ENCODE assay signal across 22 cellular contexts in genomic region chr1:185224132-185224531, GRCh38.
"Had no signal": no experiment of that assay in that cellular context is flagged by ENCODE, and none has a peak within 500 bp of the region (broad histone marks: within the 10 kb centered on the region; RNA-seq: fewer than 3 reads in every experiment).

No MANE protein-coding gene starts in this region.

- H3K36me3 ChIP-seq: ovary had no signal

- H3K27me3 ChIP-seq: ovary, right atrium auricular region, right lobe of liver, stomach, testis, thyroid gland, transverse colon, upper lobe of left lung had no signal

- H3K27me3 Mint-ChIP-seq: naive thymus-derived CD4-positive, alpha-beta T cell; natural killer cell treated with Interleukin-12 subunit alpha and Interleukin-12 subunit beta and Interleukin-15 and Interleukin-18, amount 100 ng/mL, for 72 hours; progenitor cell of endocrine pancreas; stimulated activated naive B cell treated with anti-CD40 and anti-IgM and Interleukin-4, amounts not matched to agents 10 μg/mL and 1 μg/mL and 100 μg/mL, for 72 hours had no signal

- H3K27ac Mint-ChIP-seq: naive thymus-derived CD4-positive, alpha-beta T cell; natural killer cell treated with Interleukin-12 subunit alpha and Interleukin-12 subunit beta and Interleukin-15 and Interleukin-18, amount 100 ng/mL, for 72 hours; progenitor cell of endocrine pancreas; stimulated activated naive B cell treated with anti-CD40 and anti-IgM and Interleukin-4, amounts not matched to agents 10 μg/mL and 1 μg/mL and 100 μg/mL, for 72 hours had no signal

- H3K4me3 Mint-ChIP-seq: naive thymus-derived CD4-positive, alpha-beta T cell; natural killer cell treated with Interleukin-12 subunit alpha and Interleukin-12 subunit beta and Interleukin-15 and Interleukin-18, amount 100 ng/mL, for 72 hours; stimulated activated naive B cell treated with anti-CD40 and anti-IgM and Interleukin-4, amounts not matched to agents 10 μg/mL and 1 μg/mL and 100 μg/mL, for 72 hours had no signal

- H3K9me3 Mint-ChIP-seq: natural killer cell treated with Interleukin-12 subunit alpha and Interleukin-12 subunit beta and Interleukin-15 and Interleukin-18, amount 100 ng/mL, for 72 hours had no signal

- DNase-seq: islet precursor cell; left ventricle myocardium inferior; midbrain; mucosa of descending colon; naive thymus-derived CD4-positive, alpha-beta T cell; ovary; right lobe of liver; stimulated activated CD4-positive, alpha-beta T cell treated with anti-CD3 and anti-CD28 coated beads, Interleukin-15, amount 100 ng/mL, for 24 hours; stimulated activated CD4-positive, alpha-beta T cell treated with anti-CD3 and anti-CD28 coated beads, Interleukin-2, amount 100 ng/mL, for 24 hours; stimulated activated CD4-positive, alpha-beta T cell treated with anti-CD3 and anti-CD28 coated beads, Interleukin-4, amount 100 ng/mL, for 1 hour; stimulated activated naive B cell treated with anti-CD40 and anti-IgM and Interleukin-4, amounts not matched to agents 10 μg/mL and 1 μg/mL and 100 μg/mL, for 72 hours; stimulated activated naive CD8-positive, alpha-beta T cell treated with anti-CD3 and anti-CD28 coated beads, Interleukin-15, Interleukin-2, amounts not matched to agents 100 U/mL and 50 U/mL, for 24 hours; stomach; testis; thyroid gland; transverse colon; upper lobe of left lung had no signal

- H3K4me1 ChIP-seq: right atrium auricular region, right lobe of liver, stomach, testis, thyroid gland, transverse colon, upper lobe of left lung had no signal

- H3K4me2 ChIP-seq: smooth muscle cell had no signal

- H3K27ac ChIP-seq: left ventricle myocardium inferior, ovary, right atrium auricular region, right lobe of liver, stomach, testis, thyroid gland, transverse colon, upper lobe of left lung had no signal

- H3K9me3 ChIP-seq: mucosa of descending colon, right lobe of liver, testis, thyroid gland had no signal

- H3K4me3 ChIP-seq: left ventricle myocardium inferior, lung, mucosa of descending colon, ovary, right atrium auricular region, right lobe of liver, smooth muscle cell, stomach, testis, thyroid gland, transverse colon, upper lobe of left lung had no signal

- ATAC-seq: mucosa of descending colon; naive thymus-derived CD4-positive, alpha-beta T cell; natural killer cell treated with Interleukin-12 subunit alpha and Interleukin-12 subunit beta and Interleukin-15 and Interleukin-18, amount 100 ng/mL, for 72 hours; right lobe of liver; stimulated activated naive B cell treated with anti-CD40 and anti-IgM and Interleukin-4, amounts not matched to agents 10 μg/mL and 1 μg/mL and 100 μg/mL, for 72 hours; stimulated activated naive CD8-positive, alpha-beta T cell treated with anti-CD3 and anti-CD28 coated beads, Interleukin-15, Interleukin-2, amounts not matched to agents 100 U/mL and 50 U/mL, for 24 hours had no signal
